9 cellular contexts compared by ENCODE assay signal in the genomic region with DNA sequence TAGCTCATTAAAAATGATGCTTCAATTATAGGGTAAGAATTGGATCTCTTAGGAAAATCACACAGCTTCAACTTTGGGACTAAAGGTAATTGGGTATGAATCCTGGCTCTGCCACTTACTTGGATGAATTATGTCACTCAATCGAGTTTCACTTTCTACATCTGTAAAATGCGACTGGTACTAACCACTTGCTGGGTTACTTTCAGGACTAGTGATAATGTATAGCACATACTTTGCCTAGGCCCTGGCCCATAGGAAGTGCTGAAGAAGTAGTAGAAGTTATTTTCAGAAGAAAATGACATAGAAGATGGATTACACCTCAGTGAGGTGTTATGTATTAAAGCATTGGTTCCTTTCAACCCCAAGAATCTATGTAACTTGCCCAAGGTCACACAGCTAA. TPM values are rescaled to one million over a fixed set of nuclear protein-coding genes. Genes with fewer than 3 reads are reported as not detected.
DNase-seq lines count a peak whose midpoint lies in the region; ATAC-seq and TF ChIP-seq lines count a peak whose summit lies in the region.
"Had no signal": no experiment of that assay in that cellular context is flagged by ENCODE, and none has a peak within 500 bp of the region (broad histone marks: within the 10 kb centered on the region; RNA-seq: fewer than 3 reads in every experiment).

No MANE protein-coding gene starts in this region.

- H4K8ac ChIP-seq in trophoblast cell (ENCODE audit: low read depth, low read length): no peak overlapping the region

- no peak overlapping the region for H3K14ac ChIP-seq in trophoblast cell (ENCODE audit: low read length)

- DNase-seq in chondrocyte (ENCODE audit: low spot score): no peak
- DNase-seq in DMS 273 treated with DMSO at 0.1 percent for 48 hours (lab: John Stamatoyannopoulos, UW): no peak
- DNase-seq in trophoblast cell: no peak
- no peak for DNase-seq in inferior parietal cortex (ENCODE audit: extremely low spot score)
- DNase-seq in SHP77 treated with DMSO at 0.1 percent for 48 hours (lab: John Stamatoyannopoulos, UW): no peak
- DNase-seq: NCI-H69 had no signal

- peaks cover 0 to 10% of the 10 kb centered on the region in 2 experiments for H3K4me1 ChIP-seq in trophoblast cell (ENCODE audit: control insufficient read depth in 1 of 2, insufficient read depth in 2 of 2, low read length in 2 of 2)

- H3K27me3 ChIP-seq in trophoblast cell (ENCODE audit: insufficient read depth, low read length): no peaks in the 10 kb centered on the region

- no peak overlapping the region for H3K4ac ChIP-seq in trophoblast cell (ENCODE audit: low read depth, low read length)

- H2BK5ac ChIP-seq in trophoblast cell (ENCODE audit: low read depth, low read length, poor library complexity): no peak overlapping the region

- no peak overlapping the region for H3K27ac ChIP-seq in trophoblast cell (ENCODE audit: low read depth, low read length)

- peak; percentile 49 for ATAC-seq in GM18511 (IDR thresholded peaks at IDR 0.05; ENCODE audit: unreplicated experiment)
- peak; percentile 54 for ATAC-seq in GM21515 (IDR thresholded peaks at IDR 0.05; ENCODE audit: unreplicated experiment)
- ATAC-seq in HG03432 (IDR thresholded peaks at IDR 0.05; ENCODE audit: unreplicated experiment): peak; percentile 48

- H4K12ac ChIP-seq in trophoblast cell (ENCODE audit: low read depth, low read length): no peak overlapping the region

- WGBS in trophoblast cell (ENCODE audit: extremely low coverage, insufficient coverage, insufficient read length): no CpG with 5 or more reads among the region's 2 CpGs

- no peak overlapping the region for H2BK12ac ChIP-seq in trophoblast cell (ENCODE audit: low read length)

- no peak for TF ChIP-seq CTCF in chondrocyte (IDR thresholded peaks at IDR 0.05)

- no peak overlapping the region for H3K4me3 ChIP-seq in trophoblast cell (ENCODE audit: low read depth, low read length)

- no peaks in the 10 kb centered on the region for H3K9me3 ChIP-seq in trophoblast cell (ENCODE audit: insufficient read depth, low read depth, low read length)

- H3K9me3 Mint-ChIP-seq in chondrocyte (ENCODE audit: low read depth): no peaks in the 10 kb centered on the region

- no peak overlapping the region for H3K4me3 Mint-ChIP-seq in chondrocyte (ENCODE audit: unreplicated experiment)

- no peaks in the 10 kb centered on the region for H3K36me3 Mint-ChIP-seq in chondrocyte (ENCODE audit: low read depth)

- H3K79me2 ChIP-seq in trophoblast cell (ENCODE audit: control insufficient read depth, insufficient read depth, low read length, poor library complexity): no peaks in the 10 kb centered on the region

- no peak overlapping the region for H2BK120ac ChIP-seq in trophoblast cell (ENCODE audit: insufficient read depth, low read length, poor library complexity)

- no peaks in the 10 kb centered on the region for H3K27me3 Mint-ChIP-seq in chondrocyte (ENCODE audit: low read depth)

- H3K18ac ChIP-seq in trophoblast cell (ENCODE audit: low read length): no peak overlapping the region

- H3K36me3 ChIP-seq in trophoblast cell (ENCODE audit: control insufficient read depth in 1 of 2, insufficient read depth in 2 of 2, low read length in 2 of 2): no peaks in the 10 kb centered on the region

- H3K23ac ChIP-seq in trophoblast cell (ENCODE audit: low read length): no peak overlapping the region

- peaks cover 14% of the 10 kb centered on the region for H3K79me1 ChIP-seq in trophoblast cell (ENCODE audit: low read length)

- H4K91ac ChIP-seq in trophoblast cell (ENCODE audit: low read depth, low read length): no peak overlapping the region

- H3K9ac ChIP-seq in trophoblast cell (ENCODE audit: low read length): no peak overlapping the region

- no peak overlapping the region for H2AFZ ChIP-seq in trophoblast cell (ENCODE audit: insufficient read depth, low read length, poor library complexity)

- no peak overlapping the region for H3K4me2 ChIP-seq in trophoblast cell (ENCODE audit: low read length)

- H3K27ac Mint-ChIP-seq in chondrocyte (ENCODE audit: unreplicated experiment): peak overlapping the region; percentile 75

- peaks cover 44% of the 10 kb centered on the region for H3K4me1 Mint-ChIP-seq in chondrocyte (ENCODE audit: low read depth)

- H2AK5ac ChIP-seq in trophoblast cell (ENCODE audit: low read length): no peak overlapping the region

RNA-seq across cellular contexts. Expression of gene AP4E1, which starts 29.5 kb away (rescaled TPM):
- 12.0 to 13.2 TPM (median 13.1 TPM) in 3 replicates for total RNA-seq in chondrocyte
- 5.0 and 5.4 TPM in 2 replicates for polyA plus RNA-seq in trophoblast cell (2013)
